3 cellular contexts compared by ENCODE assay signal in the genomic region with DNA sequence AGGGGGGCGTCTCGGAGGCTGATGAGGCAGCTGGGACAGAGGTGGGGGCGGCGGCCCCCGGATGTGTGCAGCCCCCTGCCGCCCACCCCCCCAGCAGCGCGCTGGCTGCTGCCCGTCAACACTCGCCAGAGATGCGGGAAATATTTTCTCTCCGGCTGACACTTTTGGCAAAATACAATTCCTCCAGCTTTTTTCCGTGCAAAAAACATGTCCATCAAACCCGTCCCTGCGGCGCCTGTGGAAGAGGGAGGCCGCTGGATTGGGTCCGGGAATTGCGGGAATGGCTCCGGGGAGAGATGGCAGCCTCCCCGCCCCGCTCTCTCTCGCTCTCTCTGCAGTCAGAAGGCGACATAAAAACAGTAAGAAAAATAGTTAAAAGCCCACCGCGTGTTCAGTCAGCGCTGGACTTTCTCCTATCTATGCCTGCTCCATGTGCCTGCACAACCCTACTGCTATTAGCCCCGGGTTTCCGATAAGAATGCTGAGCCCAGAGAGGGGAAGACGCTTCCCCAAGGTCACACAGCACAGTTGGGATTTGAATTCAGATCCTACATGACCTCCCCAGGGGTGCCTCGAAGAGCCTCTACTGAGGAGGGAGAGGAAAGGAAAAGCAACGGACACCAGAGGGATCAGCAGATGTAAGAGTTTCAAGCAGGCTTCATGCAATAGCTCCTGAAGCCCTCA.
A peak's percentile ranks its signal among the peaks of the same experiment; 100 is the strongest.
TF ChIP-seq lines count a peak whose summit lies in the region.

No MANE protein-coding gene starts in this region.

TF ChIP-seq in A549, 52 proteins besides CTCF, POLR2A, EP300 and RAD21:
- TF ChIP-seq JUN (IDR thresholded peaks at IDR 0.05) = no peak
- TF ChIP-seq TFCP2L1 (CRISPR knock-in tag; IDR thresholded peaks at IDR 0.05) = no peak
- TF ChIP-seq CHD2 (IDR thresholded peaks at IDR 0.05; ENCODE audit: low read length, partially characterized antibody) = no peak
- TF ChIP-seq ZNF302 (CRISPR knock-in tag; IDR thresholded peaks at IDR 0.05) = no peak
- TF ChIP-seq KDM1A (IDR thresholded peaks at IDR 0.05; ENCODE audit: low read depth) = peak; percentile 88; the same call in 1 of the 2 replicates
- TF ChIP-seq FOSL2 (IDR thresholded peaks at IDR 0.05) = no peak
- no peak for TF ChIP-seq FOSL2 (CRISPR knock-in tag; IDR thresholded peaks at IDR 0.05)
- TF ChIP-seq RCOR1 (IDR thresholded peaks at IDR 0.05; ENCODE audit: low read depth, low read length) = no peak
- TF ChIP-seq ZFP36 (IDR thresholded peaks at IDR 0.05; ENCODE audit: borderline replicate concordance, partially characterized antibody) = peak; percentile 78
- TF ChIP-seq CEBPB (IDR thresholded peaks at IDR 0.05) = no peak

TF ChIP-seq in H1, 55 proteins besides CTCF, POLR2A, EP300 and RAD21:
- no peak for TF ChIP-seq SIX5 (IDR thresholded peaks at IDR 0.05; ENCODE audit: low read depth, low read length)
- TF ChIP-seq, protein P1, sequence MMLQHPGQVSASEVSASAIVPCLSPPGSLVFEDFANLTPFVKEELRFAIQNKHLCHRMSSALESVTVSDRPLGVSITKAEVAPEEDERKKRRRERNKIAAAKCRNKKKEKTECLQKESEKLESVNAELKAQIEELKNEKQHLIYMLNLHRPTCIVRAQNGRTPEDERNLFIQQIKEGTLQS (IDR thresholded peaks at IDR 0.05; ENCODE audit: insufficient read depth, low read depth, low read length) = no peak
- TF ChIP-seq KDM1A (IDR thresholded peaks at IDR 0.05; ENCODE audit: borderline replicate concordance, low read length) = peak; percentile 97

TF ChIP-seq in neural cell, 6 proteins besides CTCF, POLR2A, EP300 and RAD21:
- TF ChIP-seq POLR2AphosphoS5 (IDR thresholded peaks at IDR 0.05) (peak; percentile 57), MXI1 (conservative IDR thresholded peaks at IDR 0.05; ENCODE audit: poor library complexity, severe bottlenecking) (no peak), SMC3 (conservative IDR thresholded peaks at IDR 0.05; ENCODE audit: poor library complexity) (no peak), TAF1 (IDR thresholded peaks at IDR 0.05; ENCODE audit: low read depth) (no peak), EZH2 (IDR thresholded peaks at IDR 0.05; ENCODE audit: borderline replicate concordance, insufficient read depth, low read length, poor library complexity, severe bottlenecking) (no peak)
- TF ChIP-seq, protein P2, sequence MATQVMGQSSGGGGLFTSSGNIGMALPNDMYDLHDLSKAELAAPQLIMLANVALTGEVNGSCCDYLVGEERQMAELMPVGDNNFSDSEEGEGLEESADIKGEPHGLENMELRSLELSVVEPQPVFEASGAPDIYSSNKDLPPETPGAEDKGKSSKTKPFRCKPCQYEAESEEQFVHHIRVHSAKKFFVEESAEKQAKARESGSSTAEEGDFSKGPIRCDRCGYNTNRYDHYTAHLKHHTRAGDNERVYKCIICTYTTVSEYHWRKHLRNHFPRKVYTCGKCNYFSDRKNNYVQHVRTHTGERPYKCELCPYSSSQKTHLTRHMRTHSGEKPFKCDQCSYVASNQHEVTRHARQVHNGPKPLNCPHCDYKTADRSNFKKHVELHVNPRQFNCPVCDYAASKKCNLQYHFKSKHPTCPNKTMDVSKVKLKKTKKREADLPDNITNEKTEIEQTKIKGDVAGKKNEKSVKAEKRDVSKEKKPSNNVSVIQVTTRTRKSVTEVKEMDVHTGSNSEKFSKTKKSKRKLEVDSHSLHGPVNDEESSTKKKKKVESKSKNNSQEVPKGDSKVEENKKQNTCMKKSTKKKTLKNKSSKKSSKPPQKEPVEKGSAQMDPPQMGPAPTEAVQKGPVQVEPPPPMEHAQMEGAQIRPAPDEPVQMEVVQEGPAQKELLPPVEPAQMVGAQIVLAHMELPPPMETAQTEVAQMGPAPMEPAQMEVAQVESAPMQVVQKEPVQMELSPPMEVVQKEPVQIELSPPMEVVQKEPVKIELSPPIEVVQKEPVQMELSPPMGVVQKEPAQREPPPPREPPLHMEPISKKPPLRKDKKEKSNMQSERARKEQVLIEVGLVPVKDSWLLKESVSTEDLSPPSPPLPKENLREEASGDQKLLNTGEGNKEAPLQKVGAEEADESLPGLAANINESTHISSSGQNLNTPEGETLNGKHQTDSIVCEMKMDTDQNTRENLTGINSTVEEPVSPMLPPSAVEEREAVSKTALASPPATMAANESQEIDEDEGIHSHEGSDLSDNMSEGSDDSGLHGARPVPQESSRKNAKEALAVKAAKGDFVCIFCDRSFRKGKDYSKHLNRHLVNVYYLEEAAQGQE (IDR thresholded peaks at IDR 0.05; ENCODE audit: borderline replicate concordance) = peak; percentile 96
TF ChIP-seq in neural cell: peak in this region for 2.
